In the genomic region with DNA sequence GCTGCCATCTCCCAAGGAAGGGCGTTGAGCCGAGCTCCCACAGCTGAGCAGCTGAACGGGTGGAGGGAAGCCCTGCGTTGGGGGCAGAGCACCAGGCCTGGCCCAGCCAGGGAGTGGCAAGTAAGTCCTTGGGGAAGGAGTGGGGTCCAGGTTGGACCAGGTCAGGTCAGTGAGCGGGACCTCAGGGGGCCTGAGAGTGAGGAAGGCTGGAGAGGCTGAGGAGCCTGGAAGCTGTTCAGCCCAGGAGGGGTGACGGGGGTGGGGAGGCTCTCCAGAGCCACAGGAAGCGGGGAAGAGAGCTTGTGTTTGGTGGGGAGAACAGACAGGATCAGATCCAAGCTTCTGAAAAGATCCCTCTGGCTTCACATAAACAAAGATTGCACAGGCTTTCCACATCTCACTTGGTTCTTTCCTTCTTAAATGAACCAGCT, we compare ENCODE assay signal across 1 cellular context.
TF ChIP-seq lines count a peak whose summit lies in the region.

No MANE protein-coding gene starts in this region.

TF ChIP-seq in GM23338, 12 proteins besides CTCF, POLR2A, EP300 and RAD21 (continued from another document):
- TF ChIP-seq, protein P1, sequence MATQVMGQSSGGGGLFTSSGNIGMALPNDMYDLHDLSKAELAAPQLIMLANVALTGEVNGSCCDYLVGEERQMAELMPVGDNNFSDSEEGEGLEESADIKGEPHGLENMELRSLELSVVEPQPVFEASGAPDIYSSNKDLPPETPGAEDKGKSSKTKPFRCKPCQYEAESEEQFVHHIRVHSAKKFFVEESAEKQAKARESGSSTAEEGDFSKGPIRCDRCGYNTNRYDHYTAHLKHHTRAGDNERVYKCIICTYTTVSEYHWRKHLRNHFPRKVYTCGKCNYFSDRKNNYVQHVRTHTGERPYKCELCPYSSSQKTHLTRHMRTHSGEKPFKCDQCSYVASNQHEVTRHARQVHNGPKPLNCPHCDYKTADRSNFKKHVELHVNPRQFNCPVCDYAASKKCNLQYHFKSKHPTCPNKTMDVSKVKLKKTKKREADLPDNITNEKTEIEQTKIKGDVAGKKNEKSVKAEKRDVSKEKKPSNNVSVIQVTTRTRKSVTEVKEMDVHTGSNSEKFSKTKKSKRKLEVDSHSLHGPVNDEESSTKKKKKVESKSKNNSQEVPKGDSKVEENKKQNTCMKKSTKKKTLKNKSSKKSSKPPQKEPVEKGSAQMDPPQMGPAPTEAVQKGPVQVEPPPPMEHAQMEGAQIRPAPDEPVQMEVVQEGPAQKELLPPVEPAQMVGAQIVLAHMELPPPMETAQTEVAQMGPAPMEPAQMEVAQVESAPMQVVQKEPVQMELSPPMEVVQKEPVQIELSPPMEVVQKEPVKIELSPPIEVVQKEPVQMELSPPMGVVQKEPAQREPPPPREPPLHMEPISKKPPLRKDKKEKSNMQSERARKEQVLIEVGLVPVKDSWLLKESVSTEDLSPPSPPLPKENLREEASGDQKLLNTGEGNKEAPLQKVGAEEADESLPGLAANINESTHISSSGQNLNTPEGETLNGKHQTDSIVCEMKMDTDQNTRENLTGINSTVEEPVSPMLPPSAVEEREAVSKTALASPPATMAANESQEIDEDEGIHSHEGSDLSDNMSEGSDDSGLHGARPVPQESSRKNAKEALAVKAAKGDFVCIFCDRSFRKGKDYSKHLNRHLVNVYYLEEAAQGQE (IDR thresholded peaks at IDR 0.05; ENCODE audit: unreplicated experiment): no peak
